8 cellular contexts compared by ENCODE assay signal in the genomic region with DNA sequence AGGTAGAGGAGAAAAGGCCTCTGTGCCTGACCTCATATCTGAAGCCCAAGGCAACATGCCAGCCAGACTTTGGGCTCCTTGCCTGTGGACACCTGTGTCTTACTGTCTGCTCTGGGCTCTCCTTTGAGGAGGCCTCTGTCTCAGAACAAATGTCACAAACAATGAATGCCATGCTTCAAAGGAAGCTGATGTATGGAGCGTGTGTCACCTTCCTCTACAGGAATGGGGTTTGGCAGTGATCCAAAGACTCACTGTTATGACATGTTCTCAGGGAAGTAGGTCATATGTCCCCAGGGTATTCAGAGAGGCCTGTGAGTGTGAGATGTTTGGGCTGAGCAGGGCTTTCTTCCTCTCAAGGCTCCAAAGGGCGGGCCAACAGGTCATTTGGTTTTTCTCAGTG. TPM values are rescaled to one million over a fixed set of nuclear protein-coding genes. Genes with fewer than 3 reads are reported as not detected.
DNase-seq lines count a peak whose midpoint lies in the region; TF ChIP-seq lines count a peak whose summit lies in the region.

No MANE protein-coding gene starts in this region.

- no peak overlapping the region for H3K27ac ChIP-seq in esophagus muscularis mucosa (replicated peaks in 1 of 4)

- peaks cover 7 to 13% (median 11%) of the 10 kb centered on the region in 4 donors for H3K4me1 ChIP-seq in esophagus muscularis mucosa

- H3K36me3 ChIP-seq in esophagus muscularis mucosa = no peaks in the 10 kb centered on the region

- WGBS in esophagus muscularis mucosa = 85% methylated on average over 2 of the region's 2 CpGs

- TF ChIP-seq POLR2A in esophagus muscularis mucosa (IDR thresholded peaks at IDR 0.05; ENCODE audit: low read depth) = no peak

- intact Hi-C loops in esophagus muscularis mucosa (cut with DNase I) = no loop called here

- no peak for TF ChIP-seq CTCF in esophagus muscularis mucosa (IDR thresholded peaks at IDR 0.05)

- H3K4me3 ChIP-seq in esophagus muscularis mucosa = no peak overlapping the region

- no peak for TF ChIP-seq EP300 in esophagus muscularis mucosa (IDR thresholded peaks at IDR 0.05)

- H3K9me3 ChIP-seq in esophagus muscularis mucosa = no peaks in the 10 kb centered on the region

- DNase-seq in NCI-H748 (lab: John Stamatoyannopoulos, UW; ENCODE audit: unreplicated experiment) (peak; percentile 4), NCI-H748 treated with DMSO at 0.1 percent for 48 hours (lab: John Stamatoyannopoulos, UW) (no peak), MV-4-11 (lab: John Stamatoyannopoulos, UW) (peak; percentile 60), cerebellum (ENCODE audit: low spot score) (peak; percentile 59), renal cortical epithelial cell (ENCODE audit: low read depth) (peak; percentile 91), esophagus muscularis mucosa (ENCODE audit: extremely low spot score) (no peak), NCI-H1930 (lab: John Stamatoyannopoulos, UW) (no peak)
- DNase-seq in stimulated activated CD4-positive, alpha-beta T cell treated with anti-CD3 and anti-CD28 coated beads, Interleukin-2, amount 100 ng/mL, for 24 hours = no peak

- peaks cover 0 to 4% (median 0%) of the 10 kb centered on the region in 4 donors for H3K27me3 ChIP-seq in esophagus muscularis mucosa

RNA-seq across cellular contexts. Expression of a gene that starts 38.4 kb away (rescaled TPM):
- total RNA-seq in cerebellum (28.7 TPM), renal cortical epithelial cell (9.9 and 19.6 TPM in 2 replicates), esophagus muscularis mucosa (10 to 100 TPM in 2 of 4 donors, 1 to 10 TPM in 2; 8.7 to 22.4 (median 13.3) TPM)

RNA-seq across cellular contexts. Expression of a gene that starts 52.6 kb away (rescaled TPM):
- 0.27 TPM for total RNA-seq in cerebellum
- 0.65 TPM in 1 of 2 replicates, not detected in the other for total RNA-seq in renal cortical epithelial cell
- not detected for total RNA-seq in esophagus muscularis mucosa

Comparison
In these comparisons a context has a peak if more than half of its experiments do, and no peak if none do; other contexts are left out.
1. DNase-seq: peak in NCI-H748 (single experiment), MV-4-11 (single experiment), cerebellum (single experiment) and renal cortical epithelial cell (single experiment); none in NCI-H748 treated with DMSO at 0.1 percent for 48 hours (single experiment), esophagus muscularis mucosa (single experiment), NCI-H1930 (0 of 2) and stimulated activated CD4-positive, alpha-beta T cell treated with anti-CD3 and anti-CD28 coated beads, Interleukin-2, amount 100 ng/mL, for 24 hours (0 of 2).